Comparison of ENCODE assay signal across 8 cellular contexts in the genomic region with DNA sequence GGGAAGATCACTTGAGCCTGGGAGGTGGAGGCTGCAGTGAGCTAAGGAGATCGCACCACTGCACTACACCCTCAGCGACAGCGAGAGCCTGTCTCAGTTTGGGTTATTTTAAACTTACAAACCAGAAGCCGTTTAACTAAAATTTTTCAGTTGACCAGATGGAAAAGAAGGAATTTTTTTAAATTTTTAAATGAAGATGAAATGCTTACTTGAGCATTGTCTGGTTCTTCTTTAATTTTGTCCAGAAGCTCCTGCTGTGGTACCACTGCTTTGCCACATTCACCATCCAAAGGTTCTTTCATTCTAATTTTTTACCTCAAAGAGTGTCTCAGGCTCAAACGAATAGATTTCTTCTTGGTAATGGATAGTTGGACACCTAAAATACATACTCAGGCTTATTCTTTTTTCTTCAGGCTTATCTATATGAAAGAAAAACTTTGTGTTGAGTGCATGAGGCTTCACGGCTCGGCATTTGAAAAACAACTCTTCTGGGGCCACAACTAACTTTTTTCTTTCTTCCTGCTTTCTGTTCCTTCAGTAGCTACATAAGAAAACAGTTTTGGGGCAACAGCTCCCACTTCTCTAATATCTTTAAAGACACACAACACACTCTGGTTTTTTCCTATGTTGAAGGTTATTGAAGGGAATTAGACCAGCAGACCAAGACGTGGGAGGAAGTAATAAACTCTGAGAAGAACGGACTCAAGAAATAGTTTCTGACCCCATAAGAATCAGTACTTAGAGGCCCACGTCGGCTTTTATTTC. TPM values are rescaled to one million over a fixed set of nuclear protein-coding genes. Genes with fewer than 3 reads are reported as not detected.
DNase-seq lines count a peak whose midpoint lies in the region; ATAC-seq and TF ChIP-seq lines count a peak whose summit lies in the region.

No MANE protein-coding gene starts in this region.

- DNase-seq in RWPE1 (ENCODE audit: low spot score) (no peak), erythroblast (lab: John Stamatoyannopoulos, UW) (peak; percentile 38 to 49), osteoblast (ENCODE audit: insufficient read length, low spot score, missing footprints) (peak; percentile 64), COR-L47 (lab: John Stamatoyannopoulos, UW) (no peak), NCI-H2107 treated with DMSO at 0.1 percent for 48 hours (lab: John Stamatoyannopoulos, UW; ENCODE audit: unreplicated experiment) (no peak)
- no peak for DNase-seq in stimulated activated CD4-positive, alpha-beta T cell treated with anti-CD3 and anti-CD28 coated beads, Interleukin-4, amount 100 ng/mL, for 1 hour

- peaks cover 3% of the 10 kb centered on the region for H3K36me3 ChIP-seq in osteoblast (ENCODE audit: insufficient read depth, low read length)

- no peaks in the 10 kb centered on the region for H3K9me3 ChIP-seq in osteoblast (ENCODE audit: low read depth, low read length)

- H3K4me1 ChIP-seq in osteoblast (ENCODE audit: insufficient read depth, low read length): peaks cover 4% of the 10 kb centered on the region

- POLR2A ChIA-PET in RWPE1 (lab: Yijun Ruan, JAX; ENCODE audit: low non-redundant PET): interaction anchor here (1.3 kb wide), 1 partner anchor 49 kb away, joined by 3 read pairs; a partner anchor contains a TSS

- no peak for TF ChIP-seq POLR2A in erythroblast (IDR thresholded peaks at IDR 0.05; ENCODE audit: low read length)

- peak overlapping the region; percentile 96 for H3K4me2 ChIP-seq in osteoblast (ENCODE audit: insufficient read depth, low read length)

- H3K27ac ChIP-seq in RWPE1 (peak overlapping the region; percentile 99), osteoblast (ENCODE audit: low read depth, low read length) (peak overlapping the region; percentile 92)

- peak overlapping the region; percentile 98 for H2AFZ ChIP-seq in osteoblast (ENCODE audit: low read length)

- peak; percentile 9 for ATAC-seq in GM21515 (IDR thresholded peaks at IDR 0.05; ENCODE audit: unreplicated experiment)
- ATAC-seq in GM19035 (IDR thresholded peaks at IDR 0.05; ENCODE audit: unreplicated experiment): no peak

- no peaks in the 10 kb centered on the region for H4K20me1 ChIP-seq in osteoblast (ENCODE audit: insufficient read depth, low read length)

- H3K79me2 ChIP-seq in osteoblast (ENCODE audit: insufficient read depth, low read length): peaks cover 48% of the 10 kb centered on the region

- peak overlapping the region; percentile 99 for H3K4me3 ChIP-seq in osteoblast (ENCODE audit: insufficient read depth, low read length)

- H3K27me3 ChIP-seq in osteoblast (ENCODE audit: insufficient read depth, low read length): no peaks in the 10 kb centered on the region

- CTCF ChIA-PET in RWPE1 (lab: Yijun Ruan, JAX): interaction anchor here (0.5 to 0.7 kb wide), 3 partner anchors 11 to 170 kb away, joined by 3 to 6 read pairs (median 3); no protein-coding TSS in a partner anchor

- TF ChIP-seq CTCF in RWPE1 (conservative IDR thresholded peaks at IDR 0.05; ENCODE audit: low read depth) (no peak), osteoblast (IDR thresholded peaks at IDR 0.05; ENCODE audit: extremely low read depth, low read depth, low read length) (no peak)

RNA-seq across cellular contexts. Expression of a gene that starts 1.2 kb away (rescaled TPM):
- total RNA-seq in osteoblast: 27.9 and 29.8 TPM in 2 replicates

RNA-seq across cellular contexts. Expression of a gene that starts 45.4 kb away (rescaled TPM):
- total RNA-seq in osteoblast: 22.1 and 23.0 TPM in 2 replicates

RNA-seq across cellular contexts. Expression of a gene that starts 48.7 kb away (rescaled TPM):
- 13.4 and 17.7 TPM in 2 replicates for total RNA-seq in osteoblast

Comparison
In these comparisons a context has a peak if more than half of its experiments do, and no peak if none do; other contexts are left out.
1. DNase-seq: peak in erythroblast (2 of 2) and osteoblast (single experiment); none in RWPE1 (single experiment), COR-L47 (single experiment), stimulated activated CD4-positive, alpha-beta T cell treated with anti-CD3 and anti-CD28 coated beads, Interleukin-4, amount 100 ng/mL, for 1 hour (single experiment) and NCI-H2107 treated with DMSO at 0.1 percent for 48 hours (single experiment).